28 cellular contexts compared by ENCODE assay signal in the genomic region with DNA sequence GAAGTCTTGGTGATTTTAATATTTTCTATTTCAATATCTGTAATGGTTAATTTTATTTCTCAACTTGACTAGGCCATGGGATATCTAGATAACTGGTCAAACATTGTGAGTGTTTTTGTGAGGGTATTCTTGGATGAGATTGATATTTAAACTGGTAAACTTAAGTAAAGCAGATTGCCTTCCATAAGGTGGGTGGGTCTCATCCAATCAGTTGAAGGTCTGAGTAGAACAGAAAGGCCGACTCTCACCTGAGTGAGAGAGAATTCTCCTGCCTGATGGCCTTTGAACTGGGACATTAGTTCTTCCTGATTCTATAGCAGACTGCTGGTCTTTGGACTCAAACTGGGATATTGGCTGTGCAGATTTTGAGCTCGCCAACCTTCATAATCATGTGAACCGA. TPM values are rescaled to one million over a fixed set of nuclear protein-coding genes. Genes with fewer than 3 reads are reported as not detected.
"Had no signal": no experiment of that assay in that cellular context is flagged by ENCODE, and none has a peak within 500 bp of the region (broad histone marks: within the 10 kb centered on the region; RNA-seq: fewer than 3 reads in every experiment).

No MANE protein-coding gene starts in this region.

- H3K4me3 Mint-ChIP-seq: dendritic cell treated with granulocyte-macrophage colony-stimulating factor and Interleukin-4, amounts not matched to agents 40 ng/mL and 50 ng/mL, for 4 days; effector memory CD8-positive, alpha-beta T cell; endodermal cell; mesothelial cell of epicardium had no signal

- DNase-seq: colonic mucosa; cortex of kidney; effector CD8-positive, alpha-beta T cell; effector memory CD8-positive, alpha-beta T cell; endodermal cell; erythroblast; esophagus squamous epithelium; foreskin fibroblast; foreskin melanocyte; gastrocnemius medialis; glutamatergic neuron; head of caudate nucleus; heart right ventricle; hippocampal formation; left cardiac atrium; left lung; left ventricle myocardium superior; lower lobe of right lung; mesenchymal stem cell; mucosa of descending colon had no signal

- H3K27ac ChIP-seq: colonic mucosa, epithelial cell of prostate, esophagus squamous epithelium, gastrocnemius medialis, heart right ventricle, left lung, lower lobe of right lung had no signal

- FAIRE-seq: endometrium, islet of Langerhans, keratinocyte had no signal

- H3K36me3 Mint-ChIP-seq: mesothelial cell of epicardium had no signal

- H3K27me3 Mint-ChIP-seq: dendritic cell treated with granulocyte-macrophage colony-stimulating factor and Interleukin-4, amounts not matched to agents 40 ng/mL and 50 ng/mL, for 4 days had no signal

- H3K9me3 Mint-ChIP-seq: effector memory CD8-positive, alpha-beta T cell; endodermal cell; mesothelial cell of epicardium had no signal

- ATAC-seq: effector memory CD8-positive, alpha-beta T cell; esophagus mucosa; gastrocnemius medialis; heart right ventricle; left cardiac atrium; left lung; left ventricle myocardium superior; lower lobe of right lung; mucosa of descending colon had no signal

- H3K4me1 Mint-ChIP-seq: mesothelial cell of epicardium had no signal

- H3K27me3 ChIP-seq: colonic mucosa, esophagus squamous epithelium, gastrocnemius medialis, heart right ventricle, left lung had no signal

- H3K4me1 ChIP-seq: colonic mucosa, esophagus squamous epithelium, gastrocnemius medialis, heart right ventricle, left lung, lower lobe of right lung had no signal

- H3K27ac Mint-ChIP-seq: dendritic cell treated with granulocyte-macrophage colony-stimulating factor and Interleukin-4, amounts not matched to agents 40 ng/mL and 50 ng/mL, for 4 days; effector memory CD8-positive, alpha-beta T cell; endodermal cell; mesothelial cell of epicardium had no signal

- H3K4me3 ChIP-seq: colonic mucosa, esophagus squamous epithelium, gastrocnemius medialis, heart right ventricle, left lung, lower lobe of right lung, mucosa of descending colon had no signal

- H3K9me3 ChIP-seq: colonic mucosa, esophagus squamous epithelium, gastrocnemius medialis, heart right ventricle, left lung, lower lobe of right lung, mucosa of descending colon had no signal

- H3K36me3 ChIP-seq: colonic mucosa, esophagus squamous epithelium, gastrocnemius medialis, heart right ventricle, left lung, lower lobe of right lung had no signal

RNA-seq across cellular contexts. Expression of a gene that starts 36.3 kb away (rescaled TPM):
- total RNA-seq: mesenteric fat pad had no signal
